In the genomic region with DNA sequence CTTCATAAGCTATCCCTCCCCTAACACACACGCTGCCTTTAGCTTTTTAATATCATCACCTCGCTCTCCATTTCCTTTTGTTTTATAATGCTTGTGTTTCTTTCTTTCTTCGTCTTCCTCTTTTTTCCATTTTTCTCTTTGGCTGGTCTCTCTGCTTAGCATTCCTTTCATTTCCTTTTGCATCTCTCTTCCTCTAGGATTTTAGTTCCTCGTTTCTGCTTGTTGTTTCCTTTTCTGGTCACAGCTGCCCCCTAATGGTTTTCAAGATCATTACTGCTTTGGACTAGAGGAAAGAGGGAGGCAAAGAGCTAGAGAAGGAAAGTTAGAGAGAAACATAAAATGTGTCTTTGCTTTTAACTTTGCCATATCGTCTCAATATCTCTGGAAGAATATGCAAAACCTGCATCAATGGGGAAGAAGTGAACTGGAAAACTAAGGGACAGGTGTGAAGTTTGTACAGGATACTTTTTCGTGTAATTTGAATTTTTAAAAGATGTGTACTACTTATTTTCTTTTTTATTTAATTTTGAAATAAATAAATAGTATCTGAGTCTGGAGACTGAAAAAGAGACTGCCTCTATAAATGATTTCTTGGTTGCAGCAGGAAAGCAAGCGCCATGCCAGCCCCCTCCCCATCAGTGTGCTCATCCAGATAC, we compare ENCODE assay signal across 8 cellular contexts. TPM values are rescaled to one million over a fixed set of nuclear protein-coding genes. Genes with fewer than 3 reads are reported as not detected.
A peak's percentile ranks its signal among the peaks of the same experiment; 100 is the strongest.
DNase-seq lines count a peak whose midpoint lies in the region; ATAC-seq and TF ChIP-seq lines count a peak whose summit lies in the region.

No MANE protein-coding gene starts in this region.

- TF ChIP-seq CTCF in SK-N-SH (IDR thresholded peaks at IDR 0.05) (peak; percentile 93), fibroblast of villous mesenchyme (IDR thresholded peaks at IDR 0.05; ENCODE audit: insufficient read depth, low read depth, low read length) (peak; percentile 92), progenitor cell of endocrine pancreas (IDR thresholded peaks at IDR 0.05; ENCODE audit: unreplicated experiment) (peak; percentile 84)

- TF ChIP-seq EP300 in SK-N-SH (IDR thresholded peaks at IDR 0.05; ENCODE audit: borderline replicate concordance in 1 of 2, low read depth in 1 of 2, low read length in 1 of 2), result no peak

- no peaks in the 10 kb centered on the region for H3K36me3 ChIP-seq in SK-N-SH (replicated peaks in 1 of 2; ENCODE audit: control insufficient read depth in 1 of 2, insufficient read depth in 2 of 2, low read length in 1 of 2)

- H3F3A ChIP-seq in SK-N-SH (replicated peaks; ENCODE audit: insufficient read depth), result peaks cover 6% of the 10 kb centered on the region

- no peak overlapping the region for H3K9ac ChIP-seq in SK-N-SH

- no peaks in the 10 kb centered on the region for H3K9me3 ChIP-seq in SK-N-SH

- H3K4me3 ChIP-seq in SK-N-SH (ENCODE audit: low read depth in 2 of 2, low read length in 1 of 2) (peak overlapping the region in 1 of 2 experiments; percentile 5; a peak in 1 of 4 replicates), fibroblast of villous mesenchyme (ENCODE audit: low read depth, low read length) (no peak overlapping the region)

- no peaks in the 10 kb centered on the region for H3K36me3 Mint-ChIP-seq in progenitor cell of endocrine pancreas (ENCODE audit: insufficient read depth)
- H3K36me3 Mint-ChIP-seq in activated naive CD4-positive, alpha-beta T cell treated with anti-CD3 and anti-CD28 coated beads, Interleukin-2, amount 10 ng/mL, durations not matched to agents 7 days and 5 days, result no peaks in the 10 kb centered on the region

- ATAC-seq in GM21367 (IDR thresholded peaks at IDR 0.05; ENCODE audit: unreplicated experiment), result no peak

- H3K4me3 Mint-ChIP-seq in progenitor cell of endocrine pancreas (ENCODE audit: low read depth), result no peak overlapping the region
- no peak overlapping the region for H3K4me3 Mint-ChIP-seq in activated naive CD4-positive, alpha-beta T cell treated with anti-CD3 and anti-CD28 coated beads, Interleukin-2, amount 10 ng/mL, durations not matched to agents 7 days and 5 days

- 35% methylated on average over 7 of the region's 7 CpGs for WGBS in SK-N-SH (ENCODE audit: low lambda C conversion rate)

- H3K9me2 ChIP-seq in SK-N-SH, result no peaks in the 10 kb centered on the region

- TF ChIP-seq RAD21 in SK-N-SH (IDR thresholded peaks at IDR 0.05; ENCODE audit: low read length), result peak; percentile 97

- CTCF ChIA-PET in SK-N-SH (lab: Yijun Ruan, JAX), result interaction anchor here (0.5 to 8.2 kb wide), 78 partner anchors 9 to 1651 kb away, joined by 3 to 91 read pairs (median 4); no protein-coding TSS in a partner anchor
- CTCF ChIA-PET in activated naive CD4-positive, alpha-beta T cell treated with anti-CD3 and anti-CD28 coated beads, Interleukin-2, amount 10 ng/mL, durations not matched to agents 7 days and 5 days (lab: Charles Lee), result interaction anchor here (0.7 to 5.1 kb wide), 31 partner anchors 12 to 1569 kb away, joined by 3 to 44 read pairs (median 4); no protein-coding TSS in a partner anchor

- H3K4me2 ChIP-seq in SK-N-SH, result 0 out of 2 replicates have a peak overlapping the region, but pooled peaks have one; percentile 32

- H3K27me3 Mint-ChIP-seq in progenitor cell of endocrine pancreas, result peaks cover 29% of the 10 kb centered on the region
- H3K27me3 Mint-ChIP-seq in activated naive CD4-positive, alpha-beta T cell treated with anti-CD3 and anti-CD28 coated beads, Interleukin-2, amount 10 ng/mL, durations not matched to agents 7 days and 5 days, result peaks cover 29% of the 10 kb centered on the region

- H3K4me1 Mint-ChIP-seq in progenitor cell of endocrine pancreas (ENCODE audit: low read depth), result peaks cover 24% of the 10 kb centered on the region
- H3K4me1 Mint-ChIP-seq in activated naive CD4-positive, alpha-beta T cell treated with anti-CD3 and anti-CD28 coated beads, Interleukin-2, amount 10 ng/mL, durations not matched to agents 7 days and 5 days, result peaks cover 20% of the 10 kb centered on the region

- peaks cover 9 to 14% of the 10 kb centered on the region in 2 experiments; a peak in 3 of 4 replicates for H3K4me1 ChIP-seq in SK-N-SH (ENCODE audit: control insufficient read depth in 1 of 2, insufficient read depth in 2 of 2, low read depth in 1 of 2, low read length in 1 of 2)

- H3K79me2 ChIP-seq in SK-N-SH (ENCODE audit: insufficient read depth), result no peaks in the 10 kb centered on the region

- no peaks in the 10 kb centered on the region for H3K27me3 ChIP-seq in SK-N-SH (ENCODE audit: insufficient read depth)

- H3K27ac ChIP-seq in SK-N-SH (ENCODE audit: low read depth in 2 of 2, low read length in 1 of 2), result peak overlapping the region; percentile 27 to 72; a peak in 2 of 4 replicates

- peak overlapping the region; percentile 85 for H2AFZ ChIP-seq in SK-N-SH (ENCODE audit: low read depth)

- H4K20me1 ChIP-seq in SK-N-SH (ENCODE audit: insufficient read depth), result no peaks in the 10 kb centered on the region

- H3K27ac Mint-ChIP-seq in progenitor cell of endocrine pancreas, result no peak overlapping the region
- no peak overlapping the region for H3K27ac Mint-ChIP-seq in activated naive CD4-positive, alpha-beta T cell treated with anti-CD3 and anti-CD28 coated beads, Interleukin-2, amount 10 ng/mL, durations not matched to agents 7 days and 5 days

- DNase-seq in NCI-H1417 (lab: John Stamatoyannopoulos, UW) (peak; percentile 31 to 85 (median 42)), NCI-H1417 treated with DMSO at 0.1 percent for 48 hours (lab: John Stamatoyannopoulos, UW) (no peak), NCI-H1092 treated with DMSO at 0.1 percent for 48 hours (lab: John Stamatoyannopoulos, UW) (peak; percentile 69), SK-N-SH (peak; percentile 63), fibroblast of villous mesenchyme (ENCODE audit: low read depth) (peak; percentile 81), progenitor cell of endocrine pancreas (ENCODE audit: low spot score, unreplicated experiment) (no peak)
- DNase-seq in activated naive CD4-positive, alpha-beta T cell treated with anti-CD3 and anti-CD28 coated beads, Interleukin-2, amount 10 ng/mL, durations not matched to agents 7 days and 5 days, result no peak

- POLR2A ChIA-PET in SK-N-SH (lab: Yijun Ruan, JAX), result no interaction called here

- no peaks in the 10 kb centered on the region for H3K9me3 Mint-ChIP-seq in progenitor cell of endocrine pancreas (ENCODE audit: low read depth)
- no peaks in the 10 kb centered on the region for H3K9me3 Mint-ChIP-seq in activated naive CD4-positive, alpha-beta T cell treated with anti-CD3 and anti-CD28 coated beads, Interleukin-2, amount 10 ng/mL, durations not matched to agents 7 days and 5 days

TF ChIP-seq in SK-N-SH, 30 proteins besides CTCF, POLR2A, EP300 and RAD21:
- TF ChIP-seq, protein P1, sequence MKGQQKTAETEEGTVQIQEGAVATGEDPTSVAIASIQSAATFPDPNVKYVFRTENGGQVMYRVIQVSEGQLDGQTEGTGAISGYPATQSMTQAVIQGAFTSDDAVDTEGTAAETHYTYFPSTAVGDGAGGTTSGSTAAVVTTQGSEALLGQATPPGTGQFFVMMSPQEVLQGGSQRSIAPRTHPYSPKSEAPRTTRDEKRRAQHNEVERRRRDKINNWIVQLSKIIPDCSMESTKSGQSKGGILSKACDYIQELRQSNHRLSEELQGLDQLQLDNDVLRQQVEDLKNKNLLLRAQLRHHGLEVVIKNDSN (IDR thresholded peaks at IDR 0.05; ENCODE audit: borderline replicate concordance, low read depth), result no peak
- TF ChIP-seq SMC3 (IDR thresholded peaks at IDR 0.05; ENCODE audit: low read depth, low read length), result peak; percentile 92

RNA-seq across cellular contexts. Expression of a gene that starts 6.3 kb away (rescaled TPM):
- polyA plus RNA-seq in SK-N-SH (2012; rRNA removed), result 66.9 and 68.8 TPM in 2 replicates
- polyA plus RNA-seq in SK-N-SH (2012; cell fraction: cytosol; rRNA removed), result 47.4 and 57.6 TPM in 2 replicates
- 48.8 and 59.3 TPM in 2 replicates for polyA plus RNA-seq in SK-N-SH (2012; cell fraction: nucleus; rRNA removed)
- 117 and 120 TPM in 2 replicates for total RNA-seq in fibroblast of villous mesenchyme
- total RNA-seq in progenitor cell of endocrine pancreas, result 6.3 and 14.3 TPM in 2 replicates

Comparison
In these comparisons a context has a peak if more than half of its experiments do, and no peak if none do; other contexts are left out.
1. DNase-seq: peak in NCI-H1417 (3 of 3), NCI-H1092 treated with DMSO at 0.1 percent for 48 hours (single experiment), SK-N-SH (single experiment) and fibroblast of villous mesenchyme (single experiment); none in NCI-H1417 treated with DMSO at 0.1 percent for 48 hours (single experiment), progenitor cell of endocrine pancreas (single experiment) and activated naive CD4-positive, alpha-beta T cell treated with anti-CD3 and anti-CD28 coated beads, Interleukin-2, amount 10 ng/mL, durations not matched to agents 7 days and 5 days (single experiment).
2. Peak in every context shown above with its lines, with median percentiles within 50 percentile points of each other: CTCF ChIP-seq.